1 cellular context compared by ENCODE assay signal in genomic region chr7:138001529-138002095, GRCh38.
TF ChIP-seq lines count a peak whose summit lies in the region.

Gene CREB3L2 (minus strand): TSS chr7:138002086. CDS start chr7:138001705, 381 bp downstream.

TF ChIP-seq in HepG2, 621 proteins besides CTCF, POLR2A, EP300 and RAD21 (continued from another document and continues in another):
- TF ChIP-seq GATAD1 (CRISPR knock-in tag; IDR thresholded peaks at IDR 0.05) (0 out of 2 replicates have a peak, but pooled peaks have one; percentile 9), SIX1 (CRISPR knock-in tag; IDR thresholded peaks at IDR 0.05; ENCODE audit: borderline replicate concordance) (no peak), SOX6 (IDR thresholded peaks at IDR 0.05) (no peak), SOX6 (CRISPR knock-in tag; IDR thresholded peaks at IDR 0.05) (no peak), ZBTB7B (CRISPR knock-in tag; IDR thresholded peaks at IDR 0.05) (no peak), NAIF1 (CRISPR knock-in tag; IDR thresholded peaks at IDR 0.05; ENCODE audit: borderline replicate concordance) (no peak), ZNF33A (CRISPR knock-in tag; IDR thresholded peaks at IDR 0.05; ENCODE audit: borderline replicate concordance) (no peak), NCOR1 (IDR thresholded peaks at IDR 0.05; ENCODE audit: borderline replicate concordance, low read length) (no peak), CC2D1A (CRISPR knock-in tag; IDR thresholded peaks at IDR 0.05) (no peak), HNRNPH1 (optimal IDR thresholded peaks at IDR 0.05; ENCODE audit: low read depth, low read length) (no peak), ZNF20 (CRISPR knock-in tag; IDR thresholded peaks at IDR 0.05) (no peak), SETDB1 (CRISPR knock-in tag; IDR thresholded peaks at IDR 0.05; ENCODE audit: borderline replicate concordance) (no peak), ZNF710 (CRISPR knock-in tag; IDR thresholded peaks at IDR 0.05; ENCODE audit: borderline replicate concordance) (no peak), ZNF484 (CRISPR knock-in tag; IDR thresholded peaks at IDR 0.05; ENCODE audit: borderline replicate concordance, low read depth) (no peak), CSRNP1 (CRISPR knock-in tag; IDR thresholded peaks at IDR 0.05) (no peak; the same call in 1 of the 2 replicates), ATF5 (CRISPR knock-in tag; IDR thresholded peaks at IDR 0.05; ENCODE audit: low read depth) (peak; percentile 72; the same call in 1 of the 2 replicates), AHDC1 (CRISPR knock-in tag; IDR thresholded peaks at IDR 0.05; ENCODE audit: borderline replicate concordance) (no peak), ZKSCAN8 (CRISPR knock-in tag; IDR thresholded peaks at IDR 0.05; ENCODE audit: borderline replicate concordance) (no peak), SRSF4 (IDR thresholded peaks at IDR 0.05; ENCODE audit: low read depth, low read length, poor library complexity, severe bottlenecking) (no peak), ZBTB10 (CRISPR knock-in tag; IDR thresholded peaks at IDR 0.05; ENCODE audit: borderline replicate concordance) (no peak), ZNF580 (CRISPR knock-in tag; IDR thresholded peaks at IDR 0.05; ENCODE audit: borderline replicate concordance, low read depth) (no peak), SATB2 (CRISPR knock-in tag; IDR thresholded peaks at IDR 0.05) (no peak), ZNF574 (CRISPR knock-in tag; IDR thresholded peaks at IDR 0.05) (peak; percentile 46; the same call in 1 of the 2 replicates), HNF1B (CRISPR knock-in tag; IDR thresholded peaks at IDR 0.05) (no peak), SNAPC5 (CRISPR knock-in tag; IDR thresholded peaks at IDR 0.05; ENCODE audit: borderline replicate concordance) (no peak), DPF2 (CRISPR knock-in tag; IDR thresholded peaks at IDR 0.05; ENCODE audit: borderline replicate concordance, low read depth) (0 out of 2 replicates have a peak, but pooled peaks have one; percentile 28), ZC3H13 (CRISPR knock-in tag; IDR thresholded peaks at IDR 0.05) (peak; percentile 81; the same call in 1 of the 2 replicates), ATRX (CRISPR knock-in tag; IDR thresholded peaks at IDR 0.05; ENCODE audit: borderline replicate concordance) (no peak), ZNF3 (CRISPR knock-in tag; IDR thresholded peaks at IDR 0.05) (no peak), KAT7 (CRISPR knock-in tag; IDR thresholded peaks at IDR 0.05; ENCODE audit: borderline replicate concordance) (peak; percentile 82; the same call in 1 of the 2 replicates), ZNF367 (CRISPR knock-in tag; IDR thresholded peaks at IDR 0.05; ENCODE audit: borderline replicate concordance) (no peak; the same call in 1 of the 2 replicates), BHLHE40 (IDR thresholded peaks at IDR 0.05; ENCODE audit: low read length) (peak; percentile 40; the same call in 1 of the 2 replicates), ZNF30 (CRISPR knock-in tag; IDR thresholded peaks at IDR 0.05) (no peak), PAX8 (CRISPR knock-in tag; IDR thresholded peaks at IDR 0.05; ENCODE audit: borderline replicate concordance) (peak; percentile 85; the same call in 1 of the 2 replicates), HOXA7 (CRISPR knock-in tag; IDR thresholded peaks at IDR 0.05) (no peak), ZNF143 (CRISPR knock-in tag; IDR thresholded peaks at IDR 0.05) (peak; percentile 43; the same call in 1 of the 2 replicates), ZFP1 (CRISPR knock-in tag; IDR thresholded peaks at IDR 0.05) (no peak), ATF7-NPFF (CRISPR knock-in tag; IDR thresholded peaks at IDR 0.05; ENCODE audit: low read depth) (peak; percentile 88)
